Comparison of ENCODE assay signal across 29 cellular contexts in genomic region chr5:77910789-77911188, GRCh38.
"Had no signal": no experiment of that assay in that cellular context is flagged by ENCODE, and none has a peak within 500 bp of the region (broad histone marks: within the 10 kb centered on the region; RNA-seq: fewer than 3 reads in every experiment).

No MANE protein-coding gene starts in this region.

- H3K27ac Mint-ChIP-seq: stimulated activated effector memory CD8-positive, alpha-beta T cell treated with anti-CD3 and anti-CD28 coated beads, Interleukin-12 subunit alpha, Interleukin-12 subunit beta, amount 100 ng/mL, for 72 hours; stimulated activated memory B cell treated with anti-CD40 and anti-IgM and Interleukin-4, amounts not matched to agents 10 μg/mL and 1 μg/mL and 100 μg/mL, for 72 hours; stimulated activated naive B cell treated with anti-CD40 and anti-IgM and Interleukin-4, amounts not matched to agents 10 μg/mL and 1 μg/mL and 100 μg/mL, for 72 hours; stimulated activated naive CD8-positive, alpha-beta T cell treated with anti-CD3 and anti-CD28 coated beads, Interleukin-15, amount 100 ng/mL, for 72 hours; stimulated activated naive CD8-positive, alpha-beta T cell treated with anti-CD3 and anti-CD28 coated beads, Interleukin-15, Interleukin-2, amounts not matched to agents 100 ng/mL and 50 ng/mL, for 24 hours; type B pancreatic cell had no signal

- ATAC-seq: stimulated activated effector memory CD8-positive, alpha-beta T cell treated with anti-CD3 and anti-CD28 coated beads, Interleukin-12 subunit alpha, Interleukin-12 subunit beta, amount 100 ng/mL, for 72 hours; stimulated activated memory B cell treated with anti-CD40 and anti-IgM and Interleukin-4, amounts not matched to agents 10 μg/mL and 1 μg/mL and 100 μg/mL, for 72 hours; stimulated activated naive B cell treated with anti-CD40 and anti-IgM and Interleukin-4, amounts not matched to agents 10 μg/mL and 1 μg/mL and 100 μg/mL, for 72 hours; stimulated activated naive CD8-positive, alpha-beta T cell treated with anti-CD3 and anti-CD28 coated beads, Interleukin-15, amount 100 ng/mL, for 72 hours; stimulated activated naive CD8-positive, alpha-beta T cell treated with anti-CD3 and anti-CD28 coated beads, Interleukin-15, Interleukin-2, amounts not matched to agents 100 U/mL and 50 U/mL, for 24 hours; upper lobe of right lung had no signal

- H3K36me3 ChIP-seq: stomach, suprapubic skin, thoracic aorta, thyroid gland, tibial artery, tibial nerve, transverse colon, upper lobe of left lung, upper lobe of right lung, uterus, vagina had no signal

- H3K4me3 ChIP-seq: stomach, suprapubic skin, testis, thoracic aorta, thyroid gland, tibial artery, tibial nerve, transverse colon, upper lobe of left lung, upper lobe of right lung, uterus, vagina had no signal

- DNase-seq: stimulated activated CD4-positive, alpha-beta T cell treated with anti-CD3 and anti-CD28 coated beads, Interleukin-2, amount 100 ng/mL, for 48 hours; stimulated activated CD4-positive, alpha-beta T cell treated with anti-CD3 and anti-CD28 coated beads, Interleukin-4, amount 100 ng/mL, for 1 hour; stimulated activated CD4-positive, alpha-beta T cell treated with anti-CD3 and anti-CD28 coated beads, Interleukin-4, amount 100 ng/mL, for 24 hours; stimulated activated CD4-positive, alpha-beta T cell treated with anti-CD3 and anti-CD28 coated beads, Interleukin-4, amount 100 ng/mL, for 4 hours; stimulated activated CD8-positive, alpha-beta memory T cell treated with anti-CD3 and anti-CD28 coated beads, Interleukin-4, amount 100 ng/mL, for 48 hours; stimulated activated naive B cell treated with anti-CD40 and anti-IgM and Interleukin-4, amounts not matched to agents 10 μg/mL and 1 μg/mL and 100 μg/mL, for 72 hours; stimulated activated naive CD4-positive, alpha-beta T cell; stimulated activated naive CD4-positive, alpha-beta T cell treated with Interleukin-2 at 50 U/mL for 16 hours; stimulated activated naive CD8-positive, alpha-beta T cell treated with anti-CD3 and anti-CD28 coated beads, Interleukin-15, amount 100 ng/mL, for 72 hours; stimulated activated naive CD8-positive, alpha-beta T cell treated with anti-CD3 and anti-CD28 coated beads, Interleukin-15, Interleukin-2, amounts not matched to agents 100 U/mL and 50 U/mL, for 24 hours; stomach; substantia nigra; testis; thyroid gland; tibial artery; transverse colon; trophoblast cell; upper lobe of left lung; upper lobe of right lung; uterus had no signal

- H3K36me3 Mint-ChIP-seq: stimulated activated effector memory CD8-positive, alpha-beta T cell treated with anti-CD3 and anti-CD28 coated beads, Interleukin-12 subunit alpha, Interleukin-12 subunit beta, amount 100 ng/mL, for 72 hours; stimulated activated memory B cell treated with anti-CD40 and anti-IgM and Interleukin-4, amounts not matched to agents 10 μg/mL and 1 μg/mL and 100 μg/mL, for 72 hours; type B pancreatic cell had no signal

- H3K9me3 ChIP-seq: testis, thoracic aorta, thyroid gland, transverse colon, upper lobe of left lung, upper lobe of right lung, uterus, vagina had no signal

- H3K4me1 ChIP-seq: stomach, suprapubic skin, testis, thyroid gland, tibial artery, tibial nerve, transverse colon, upper lobe of left lung, upper lobe of right lung, uterus, vagina had no signal

- H3K27me3 ChIP-seq: testis, thyroid gland, tibial nerve, upper lobe of left lung, uterus, vagina had no signal

- H3K9me3 Mint-ChIP-seq: stimulated activated effector memory CD8-positive, alpha-beta T cell treated with anti-CD3 and anti-CD28 coated beads, Interleukin-12 subunit alpha, Interleukin-12 subunit beta, amount 100 ng/mL, for 72 hours had no signal

- H3K4me1 Mint-ChIP-seq: stimulated activated effector memory CD8-positive, alpha-beta T cell treated with anti-CD3 and anti-CD28 coated beads, Interleukin-12 subunit alpha, Interleukin-12 subunit beta, amount 100 ng/mL, for 72 hours; stimulated activated memory B cell treated with anti-CD40 and anti-IgM and Interleukin-4, amounts not matched to agents 10 μg/mL and 1 μg/mL and 100 μg/mL, for 72 hours; stimulated activated naive B cell treated with anti-CD40 and anti-IgM and Interleukin-4, amounts not matched to agents 10 μg/mL and 1 μg/mL and 100 μg/mL, for 72 hours; stimulated activated naive CD8-positive, alpha-beta T cell treated with anti-CD3 and anti-CD28 coated beads, Interleukin-15, amount 100 ng/mL, for 72 hours had no signal

- H3K4me3 Mint-ChIP-seq: stimulated activated effector memory CD8-positive, alpha-beta T cell treated with anti-CD3 and anti-CD28 coated beads, Interleukin-12 subunit alpha, Interleukin-12 subunit beta, amount 100 ng/mL, for 72 hours; stimulated activated memory B cell treated with anti-CD40 and anti-IgM and Interleukin-4, amounts not matched to agents 10 μg/mL and 1 μg/mL and 100 μg/mL, for 72 hours; stimulated activated naive B cell treated with anti-CD40 and anti-IgM and Interleukin-4, amounts not matched to agents 10 μg/mL and 1 μg/mL and 100 μg/mL, for 72 hours; stimulated activated naive CD8-positive, alpha-beta T cell treated with anti-CD3 and anti-CD28 coated beads, Interleukin-15, amount 100 ng/mL, for 72 hours; stimulated activated naive CD8-positive, alpha-beta T cell treated with anti-CD3 and anti-CD28 coated beads, Interleukin-15, Interleukin-2, amounts not matched to agents 100 ng/mL and 50 ng/mL, for 24 hours; type B pancreatic cell had no signal

- FAIRE-seq: urothelium cell line had no signal

- H3K27ac ChIP-seq: stomach, suprapubic skin, testis, thoracic aorta, thyroid gland, tibial artery, tibial nerve, transverse colon, upper lobe of left lung, upper lobe of right lung, uterus, vagina had no signal
